Comparison of ENCODE assay signal across 1 cellular context in the genomic region with DNA sequence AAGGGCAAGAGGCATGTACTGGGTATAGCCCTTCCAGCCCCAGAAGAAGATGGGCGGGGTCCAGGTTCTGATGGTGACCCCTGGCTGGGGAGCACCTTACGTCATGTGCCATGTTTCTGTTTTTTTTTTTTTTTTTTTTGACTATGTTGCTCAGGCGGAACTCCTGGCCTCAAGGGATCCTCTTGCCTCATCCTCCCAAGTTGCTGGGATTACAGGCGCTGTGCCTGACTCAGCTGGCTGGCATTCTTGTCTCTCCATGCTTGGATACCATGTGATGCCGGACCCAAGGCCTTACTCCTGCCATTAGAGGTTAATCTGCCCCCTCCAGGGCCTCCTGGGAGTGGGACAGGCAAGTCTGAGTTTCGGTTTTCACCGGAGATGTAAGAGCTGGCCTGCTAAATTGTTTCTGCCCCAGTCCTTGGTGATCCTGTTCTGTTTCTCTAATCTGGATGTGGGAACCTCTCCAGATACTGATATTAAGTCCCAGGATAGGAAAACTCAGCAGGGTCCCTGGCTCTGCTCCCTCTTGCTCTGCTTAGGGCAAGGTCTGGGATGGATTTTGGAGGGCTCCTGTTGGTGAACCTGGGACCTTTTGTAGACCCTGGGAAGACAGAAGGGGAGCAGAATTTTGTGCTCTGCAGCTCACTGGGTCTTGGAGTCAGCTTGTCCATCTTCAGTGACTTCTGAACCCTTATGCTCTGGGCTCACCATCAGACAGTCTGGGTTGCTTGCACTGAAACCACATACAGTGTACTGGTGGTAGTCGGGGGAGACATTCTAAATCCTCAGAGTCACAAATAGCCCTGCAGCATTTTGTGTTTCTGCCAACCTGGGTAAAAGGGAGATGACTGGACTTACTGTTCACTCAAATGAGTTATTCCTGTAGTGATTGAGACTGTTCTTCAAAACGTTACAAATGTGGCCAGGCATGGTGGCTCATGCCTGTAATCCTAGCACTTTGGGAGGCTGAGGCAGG.
TF ChIP-seq lines count a peak whose summit lies in the region.

No MANE protein-coding gene starts in this region.

TF ChIP-seq in IMR-90, 13 proteins besides CTCF, POLR2A, EP300 and RAD21 (continued from another document):
- no peak for TF ChIP-seq ELK1 (IDR thresholded peaks at IDR 0.05; ENCODE audit: borderline replicate concordance, low read depth, low read length)
- TF ChIP-seq BHLHE40 (IDR thresholded peaks at IDR 0.05; ENCODE audit: low read depth, low read length) = peak; percentile 56; the same call in 1 of the 2 replicates
- peak; percentile 85 for TF ChIP-seq MAZ (IDR thresholded peaks at IDR 0.05; ENCODE audit: borderline replicate concordance, low read depth, low read length)
- TF ChIP-seq FOS (IDR thresholded peaks at IDR 0.05; ENCODE audit: low read depth, low read length) = peak; percentile 84
- TF ChIP-seq CHD1 (IDR thresholded peaks at IDR 0.05; ENCODE audit: low read depth, low read length) = no peak
- peak; percentile 36; the same call in 1 of the 2 replicates for TF ChIP-seq MAFK (IDR thresholded peaks at IDR 0.05; ENCODE audit: low read depth, low read length)
- peak; percentile 63 for TF ChIP-seq RCOR1 (IDR thresholded peaks at IDR 0.05; ENCODE audit: insufficient replicate concordance, low read length)
- peak; percentile 54; the same call in 1 of the 2 replicates for TF ChIP-seq MXI1 (IDR thresholded peaks at IDR 0.05; ENCODE audit: borderline replicate concordance, low read depth, low read length)
